In the genomic region with DNA sequence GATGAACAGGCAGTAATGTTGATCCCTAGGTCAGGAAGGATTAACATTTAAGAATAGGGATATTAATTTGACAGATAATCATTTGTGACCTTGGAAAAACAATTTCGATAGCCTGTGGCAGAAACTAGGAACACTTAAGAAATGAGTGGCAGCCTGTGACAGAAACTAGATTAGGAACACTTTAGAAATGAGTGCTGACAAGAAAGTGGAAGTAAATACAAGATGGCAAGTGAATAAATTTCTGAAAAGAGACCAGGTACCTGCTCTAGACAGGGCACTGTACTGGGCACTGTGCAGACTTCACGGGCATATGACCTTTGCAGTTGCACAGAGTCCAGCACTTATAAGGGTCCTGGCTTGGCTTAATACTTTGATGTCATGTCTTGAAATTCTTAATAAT, we compare ENCODE assay signal across 10 cellular contexts. TPM values are rescaled to one million over a fixed set of nuclear protein-coding genes. Genes with fewer than 3 reads are reported as not detected.
DNase-seq lines count a peak whose midpoint lies in the region; ATAC-seq and TF ChIP-seq lines count a peak whose summit lies in the region.
"Had no signal": no experiment of that assay in that cellular context is flagged by ENCODE, and none has a peak within 500 bp of the region (broad histone marks: within the 10 kb centered on the region; RNA-seq: fewer than 3 reads in every experiment).

No MANE protein-coding gene starts in this region.

- peaks cover under 1% of the 10 kb centered on the region; the same call in 1 of the 3 replicates for H3K9me3 Mint-ChIP-seq in GM23338

- peak; percentile 61 for ATAC-seq in GM19035 (IDR thresholded peaks at IDR 0.05; ENCODE audit: unreplicated experiment)
- peak; percentile 81 for ATAC-seq in HG02610 (IDR thresholded peaks at IDR 0.05; ENCODE audit: unreplicated experiment)
- peak; percentile 73 for ATAC-seq in HG03460 (IDR thresholded peaks at IDR 0.05; ENCODE audit: unreplicated experiment)
- ATAC-seq in GM23338, result no peak

- H3K9me2 ChIP-seq in GM23338 (ENCODE audit: insufficient read depth), result no peaks in the 10 kb centered on the region

- no peak overlapping the region for H3K27ac ChIP-seq in GM23338 (ENCODE audit: low read depth)

- H3K79me2 ChIP-seq in GM23338 (replicated peaks; ENCODE audit: insufficient read depth), result peaks cover 11% of the 10 kb centered on the region

- H3K36me3 Mint-ChIP-seq in GM23338 (ENCODE audit: low read depth), result peaks cover 3% of the 10 kb centered on the region; the same call in 1 of the 3 replicates

- no peak overlapping the region for H3K4me3 Mint-ChIP-seq in GM23338

- H3K4me3 ChIP-seq in GM12865 (ENCODE audit: low read depth, low read length) (peak overlapping the region; percentile 5; the same call in 1 of the 2 replicates), GM23338 (no peak overlapping the region)
- H3K4me3 ChIP-seq: esophagus muscularis mucosa had no signal

- no peak for TF ChIP-seq CTCF in GM12865 (IDR thresholded peaks at IDR 0.05; ENCODE audit: insufficient read depth, low read depth, low read length, missing control alignments)
- no peak for TF ChIP-seq CTCF in GM23338 (conservative IDR thresholded peaks at IDR 0.05; ENCODE audit: low read depth in 2 of 2)

- peaks cover 7% of the 10 kb centered on the region for H3K27me3 Mint-ChIP-seq in GM23338 (ENCODE audit: insufficient read depth, low read depth, poor library complexity)

- H3F3A ChIP-seq in GM23338 (replicated peaks; ENCODE audit: low read depth), result 0 out of 2 replicates have a peak, but pooled peaks cover 3% of the 10 kb centered on the region

- no peak overlapping the region for H2AFZ ChIP-seq in GM23338

- no peak overlapping the region for H3K4me2 ChIP-seq in GM23338

- DNase-seq in GM12865 (ENCODE audit: low read depth) (peak; percentile 68), C1 segment of cervical spinal cord (lab: John Stamatoyannopoulos, UW) (no peak), GM23338 (ENCODE audit: low spot score) (no peak), DMS114 treated with DMSO at 0.1 percent for 48 hours (lab: John Stamatoyannopoulos, UW; ENCODE audit: unreplicated experiment) (no peak), GF-D8 (lab: John Stamatoyannopoulos, UW) (no peak)
- DNase-seq: BE2C had no signal

- no peaks in the 10 kb centered on the region for H4K20me1 ChIP-seq in GM23338 (replicated peaks; ENCODE audit: insufficient read depth)

- no peak overlapping the region for H3K27ac Mint-ChIP-seq in GM23338

- H3K4me1 ChIP-seq in GM23338 (ENCODE audit: insufficient read depth), result peaks cover 21% of the 10 kb centered on the region
- H3K4me1 ChIP-seq: BE2C had no signal

- no peaks in the 10 kb centered on the region for H3K36me3 ChIP-seq in GM23338 (ENCODE audit: insufficient read depth)
- H3K36me3 ChIP-seq: BE2C, esophagus muscularis mucosa had no signal

- peaks cover 39% of the 10 kb centered on the region for H3K4me1 Mint-ChIP-seq in GM23338

- peaks cover 16% of the 10 kb centered on the region; the same call in 1 of the 2 replicates for H3K27me3 ChIP-seq in GM23338 (ENCODE audit: insufficient read depth)
- H3K27me3 ChIP-seq: BE2C, esophagus muscularis mucosa had no signal

TF ChIP-seq in GM23338, 12 proteins besides CTCF, POLR2A, EP300 and RAD21 (continues in another document):
- TF ChIP-seq ZNF331 (CRISPR knock-in tag; IDR thresholded peaks at IDR 0.05; ENCODE audit: low read depth) (no peak), POLR2AphosphoS5 (IDR thresholded peaks at IDR 0.05; ENCODE audit: low read depth) (no peak), EZH2phosphoT487 (IDR thresholded peaks at IDR 0.05; ENCODE audit: unreplicated experiment) (no peak), STAT1 (IDR thresholded peaks at IDR 0.05; ENCODE audit: unreplicated experiment) (no peak), CREB1 (CRISPR knock-in tag; IDR thresholded peaks at IDR 0.05; ENCODE audit: low read depth) (no peak), EZH2 (IDR thresholded peaks at IDR 0.05; ENCODE audit: low read depth, unreplicated experiment) (no peak), ZNF114 (CRISPR knock-in tag; IDR thresholded peaks at IDR 0.05) (no peak), JUNB (IDR thresholded peaks at IDR 0.05; ENCODE audit: unreplicated experiment) (no peak)
- TF ChIP-seq, protein P1, sequence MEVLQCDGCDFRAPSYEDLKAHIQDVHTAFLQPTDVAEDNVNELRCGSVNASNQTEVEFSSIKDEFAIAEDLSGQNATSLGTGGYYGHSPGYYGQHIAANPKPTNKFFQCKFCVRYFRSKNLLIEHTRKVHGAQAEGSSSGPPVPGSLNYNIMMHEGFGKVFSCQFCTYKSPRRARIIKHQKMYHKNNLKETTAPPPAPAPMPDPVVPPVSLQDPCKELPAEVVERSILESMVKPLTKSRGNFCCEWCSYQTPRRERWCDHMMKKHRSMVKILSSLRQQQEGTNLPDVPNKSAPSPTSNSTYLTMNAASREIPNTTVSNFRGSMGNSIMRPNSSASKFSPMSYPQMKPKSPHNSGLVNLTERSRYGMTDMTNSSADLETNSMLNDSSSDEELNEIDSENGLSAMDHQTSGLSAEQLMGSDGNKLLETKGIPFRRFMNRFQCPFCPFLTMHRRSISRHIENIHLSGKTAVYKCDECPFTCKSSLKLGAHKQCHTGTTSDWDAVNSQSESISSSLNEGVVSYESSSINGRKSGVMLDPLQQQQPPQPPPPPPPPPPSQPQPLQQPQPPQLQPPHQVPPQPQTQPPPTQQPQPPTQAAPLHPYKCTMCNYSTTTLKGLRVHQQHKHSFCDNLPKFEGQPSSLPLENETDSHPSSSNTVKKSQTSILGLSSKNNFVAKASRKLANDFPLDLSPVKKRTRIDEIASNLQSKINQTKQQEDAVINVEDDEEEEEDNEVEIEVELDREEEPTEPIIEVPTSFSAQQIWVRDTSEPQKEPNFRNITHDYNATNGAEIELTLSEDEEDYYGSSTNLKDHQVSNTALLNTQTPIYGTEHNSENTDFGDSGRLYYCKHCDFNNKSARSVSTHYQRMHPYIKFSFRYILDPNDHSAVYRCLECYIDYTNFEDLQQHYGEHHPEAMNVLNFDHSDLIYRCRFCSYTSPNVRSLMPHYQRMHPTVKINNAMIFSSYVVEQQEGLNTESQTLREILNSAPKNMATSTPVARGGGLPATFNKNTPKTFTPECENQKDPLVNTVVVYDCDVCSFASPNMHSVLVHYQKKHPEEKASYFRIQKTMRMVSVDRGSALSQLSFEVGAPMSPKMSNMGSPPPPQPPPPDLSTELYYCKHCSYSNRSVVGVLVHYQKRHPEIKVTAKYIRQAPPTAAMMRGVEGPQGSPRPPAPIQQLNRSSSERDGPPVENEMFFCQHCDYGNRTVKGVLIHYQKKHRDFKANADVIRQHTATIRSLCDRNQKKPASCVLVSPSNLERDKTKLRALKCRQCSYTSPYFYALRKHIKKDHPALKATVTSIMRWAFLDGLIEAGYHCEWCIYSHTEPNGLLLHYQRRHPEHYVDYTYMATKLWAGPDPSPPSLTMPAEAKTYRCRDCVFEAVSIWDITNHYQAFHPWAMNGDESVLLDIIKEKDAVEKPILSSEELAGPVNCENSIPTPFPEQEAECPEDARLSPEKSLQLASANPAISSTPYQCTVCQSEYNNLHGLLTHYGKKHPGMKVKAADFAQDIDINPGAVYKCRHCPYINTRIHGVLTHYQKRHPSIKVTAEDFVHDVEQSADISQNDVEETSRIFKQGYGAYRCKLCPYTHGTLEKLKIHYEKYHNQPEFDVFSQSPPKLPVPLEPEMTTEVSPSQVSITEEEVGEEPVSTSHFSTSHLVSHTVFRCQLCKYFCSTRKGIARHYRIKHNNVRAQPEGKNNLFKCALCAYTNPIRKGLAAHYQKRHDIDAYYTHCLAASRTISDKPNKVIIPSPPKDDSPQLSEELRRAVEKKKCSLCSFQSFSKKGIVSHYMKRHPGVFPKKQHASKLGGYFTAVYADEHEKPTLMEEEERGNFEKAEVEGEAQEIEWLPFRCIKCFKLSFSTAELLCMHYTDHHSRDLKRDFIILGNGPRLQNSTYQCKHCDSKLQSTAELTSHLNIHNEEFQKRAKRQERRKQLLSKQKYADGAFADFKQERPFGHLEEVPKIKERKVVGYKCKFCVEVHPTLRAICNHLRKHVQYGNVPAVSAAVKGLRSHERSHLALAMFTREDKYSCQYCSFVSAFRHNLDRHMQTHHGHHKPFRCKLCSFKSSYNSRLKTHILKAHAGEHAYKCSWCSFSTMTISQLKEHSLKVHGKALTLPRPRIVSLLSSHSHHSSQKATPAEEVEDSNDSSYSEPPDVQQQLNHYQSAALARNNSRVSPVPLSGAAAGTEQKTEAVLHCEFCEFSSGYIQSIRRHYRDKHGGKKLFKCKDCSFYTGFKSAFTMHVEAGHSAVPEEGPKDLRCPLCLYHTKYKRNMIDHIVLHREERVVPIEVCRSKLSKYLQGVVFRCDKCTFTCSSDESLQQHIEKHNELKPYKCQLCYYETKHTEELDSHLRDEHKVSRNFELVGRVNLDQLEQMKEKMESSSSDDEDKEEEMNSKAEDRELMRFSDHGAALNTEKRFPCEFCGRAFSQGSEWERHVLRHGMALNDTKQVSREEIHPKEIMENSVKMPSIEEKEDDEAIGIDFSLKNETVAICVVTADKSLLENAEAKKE (CRISPR knock-in tag; IDR thresholded peaks at IDR 0.05), result no peak

RNA-seq across cellular contexts. Expression of gene HNRNPA3, which starts 5.5 kb away (rescaled TPM):
- total RNA-seq in GM23338 (2014; rRNA removed; shearing (Covaris generic)), result 151 and 158 TPM in 2 replicates
- polyA plus RNA-seq in GM23338 (2016; fragmentation: Nextera tagmentation; extraction: Ambion mirVana), result 290 and 376 TPM in 2 replicates

RNA-seq across cellular contexts. Expression of gene NFE2L2, which starts 57.4 kb away (rescaled TPM):
- 28.0 and 35.0 TPM in 2 replicates for total RNA-seq in GM23338 (2014; rRNA removed; shearing (Covaris generic))
- 37.8 and 39.1 TPM in 2 replicates for polyA plus RNA-seq in GM23338 (2016; fragmentation: Nextera tagmentation; extraction: Ambion mirVana)
